In genomic region chr3:119206611-119207511, GRCh38 we compare ENCODE assay signal across 13 cellular contexts. TPM values are rescaled to one million over a fixed set of nuclear protein-coding genes. Genes with fewer than 3 reads are reported as not detected.
A peak's percentile ranks its signal among the peaks of the same experiment; 100 is the strongest.
DNase-seq lines count a peak whose midpoint lies in the region; ATAC-seq, FAIRE-seq and TF ChIP-seq lines count a peak whose summit lies in the region.
"Had no signal": no experiment of that assay in that cellular context is flagged by ENCODE, and none has a peak within 500 bp of the region (broad histone marks: within the 10 kb centered on the region; RNA-seq: fewer than 3 reads in every experiment).

No MANE protein-coding gene starts in this region.

- H3K4ac ChIP-seq in IMR-90 (ENCODE audit: low read depth, low read length), result peak overlapping the region; percentile 29

- H2BK120ac ChIP-seq in IMR-90 (ENCODE audit: low read depth, low read length), result peak overlapping the region; percentile 42

- no peak overlapping the region for H3K56ac ChIP-seq in IMR-90 (ENCODE audit: extremely low read depth, insufficient read depth, low read length)

- H2AFZ ChIP-seq in IMR-90 (replicated peaks; ENCODE audit: low read length, poor library complexity) (no peak overlapping the region), GM12878 (ENCODE audit: control insufficient read depth, low read depth, low read length) (no peak overlapping the region), HepG2 (ENCODE audit: low read length) (no peak overlapping the region)

- H3K4me3 ChIP-seq in IMR-90 (ENCODE audit: insufficient read depth, low read depth, low read length), result no peak overlapping the region
- no peak overlapping the region for H3K4me3 ChIP-seq in GM12878
- H3K4me3 ChIP-seq in HepG2 (replicated peaks in 1 of 3; ENCODE audit: insufficient read depth in 1 of 3, low read depth in 2 of 3, low read length in 3 of 3), result no peak overlapping the region
- no peak overlapping the region for H3K4me3 ChIP-seq in tibial nerve

- peak overlapping the region; percentile 57; the same call in 1 of the 2 replicates for H2BK20ac ChIP-seq in IMR-90 (ENCODE audit: low read depth, low read length)

- TF ChIP-seq CTCF in IMR-90 (conservative IDR thresholded peaks at IDR 0.05; ENCODE audit: low read depth, low read length) (no peak; the same call in 1 of the 2 replicates), GM12878 (IDR thresholded peaks at IDR 0.05 in 2 of 3, conservative IDR thresholded peaks at IDR 0.05 in 1 of 3; ENCODE audit: control insufficient read depth in 2 of 3, extremely low read depth in 1 of 3, insufficient read depth in 1 of 3, low read depth in 3 of 3, low read length in 3 of 3) (no peak), HepG2 (CRISPR knock-in tag; IDR thresholded peaks at IDR 0.05) (no peak), tibial nerve (IDR thresholded peaks at IDR 0.05) (no peak)

- FAIRE-seq in GM12878 (lab: Jason Lieb, UNC) (no peak), HepG2 (lab: Jason Lieb, UNC) (no peak)
- FAIRE-seq: H54 had no signal

- peak overlapping the region in 1 of 2 experiments; percentile 19; a peak in 2 of 4 replicates for H4K8ac ChIP-seq in IMR-90 (ENCODE audit: low read depth in 2 of 2, low read length in 2 of 2)

- H2AK5ac ChIP-seq in IMR-90 (ENCODE audit: low read depth, low read length), result 0 out of 2 replicates have a peak overlapping the region, but pooled peaks have one; percentile 20

- no CpG with 5 or more reads among the region's 4 CpGs for WGBS in IMR-90 (ENCODE audit: extremely low coverage in 2 of 2, insufficient read length in 1 of 2), 2 experiments
- WGBS in GM12878 (ENCODE audit: insufficient coverage, insufficient replicate concordance, low lambda C conversion rate, missing lambda C conversion rate), result 97% methylated on average over 4 of the region's 4 CpGs
- WGBS in HepG2 (ENCODE audit: low lambda C conversion rate), result 90% methylated on average over 4 of the region's 4 CpGs
- WGBS in tibial nerve, 2 donors, result 75 to 81% methylated on average over 4 of the region's 4 CpGs

- no TSS peak for BruUV-seq in IMR-90 (replicated peaks; lab: Mats Ljungman, UMichigan)
- BruUV-seq in GM12878 (replicated peaks; lab: Mats Ljungman, UMichigan), result no TSS peak
- BruUV-seq in HepG2 (replicated peaks; lab: Mats Ljungman, UMichigan), result no TSS peak

- peak overlapping the region; percentile 67 for H2BK5ac ChIP-seq in IMR-90 (ENCODE audit: low read depth, low read length, poor library complexity, severe bottlenecking)

- H3K9ac ChIP-seq in IMR-90 (ENCODE audit: low read depth, low read length) (no peak overlapping the region), GM12878 (ENCODE audit: control insufficient read depth, insufficient read depth, low read length) (no peak overlapping the region), HepG2 (ENCODE audit: insufficient read depth, low read depth, low read length) (no peak overlapping the region)

- H3K79me2 ChIP-seq in GM12878 (ENCODE audit: control insufficient read depth, insufficient read depth, low read length) (no peaks in the 10 kb centered on the region), HepG2 (ENCODE audit: insufficient read depth, low read length) (no peaks in the 10 kb centered on the region)

- intact Hi-C loops in IMR-90 (cut with micrococcal nuclease) (loop anchor here (2.0 kb wide), 1 partner anchor 62 kb away; no protein-coding TSS in a partner anchor), GM12878 (cut with micrococcal nuclease; ENCODE audit: unreplicated experiment) (no loop called here), HepG2 (cut with micrococcal nuclease; ENCODE audit: unreplicated experiment) (no loop called here)

- H3K4me2 ChIP-seq in IMR-90 (ENCODE audit: low read depth, low read length) (no peak overlapping the region), GM12878 (ENCODE audit: control insufficient read depth, insufficient read depth) (no peak overlapping the region), HepG2 (ENCODE audit: low read depth, low read length) (no peak overlapping the region)

- H3K27ac ChIP-seq in IMR-90 (ENCODE audit: insufficient read depth, low read length) (no peak overlapping the region), GM12878 (ENCODE audit: control insufficient read depth, insufficient read depth) (no peak overlapping the region), HepG2 (ENCODE audit: extremely low read length, insufficient read depth, low read length) (no peak overlapping the region), tibial nerve (peak overlapping the region in 1 of 4 donors; percentile 26)

- no peak overlapping the region for H3K14ac ChIP-seq in IMR-90 (replicated peaks; ENCODE audit: low read depth, low read length)

- H3K18ac ChIP-seq in IMR-90 (ENCODE audit: low read depth, low read length), result peak overlapping the region; percentile 15

- DNase-seq in DMS 273 treated with DMSO at 0.1 percent for 48 hours (lab: John Stamatoyannopoulos, UW), result peak; percentile 65
- no peak for DNase-seq in IMR-90
- no peak for DNase-seq in GM12878 (ENCODE audit: low read depth, low spot score)
- no peak for DNase-seq in HepG2 (ENCODE audit: low spot score)
- no peak for DNase-seq in tibial nerve (ENCODE audit: low spot score in 2 of 2)
- no peak for DNase-seq in amniotic stem cell (lab: John Stamatoyannopoulos, UW)
- DNase-seq: NCI-H345 had no signal

- H4K20me1 ChIP-seq in IMR-90 (ENCODE audit: insufficient read depth, low read length) (no peaks in the 10 kb centered on the region), GM12878 (ENCODE audit: control insufficient read depth, insufficient read depth) (no peaks in the 10 kb centered on the region), HepG2 (ENCODE audit: insufficient read depth, low read length) (no peaks in the 10 kb centered on the region)

- in situ Hi-C loops in IMR-90 (cut with MboI; ENCODE audit: low sequenced_read_pairs) (no loop called here), GM12878 (cut with MboI) (no loop called here), HepG2 (cut with HindIII; ENCODE audit: extremely low pct_ligation_motif_present, low pct_unique_long_range_greater_than_20kb) (no loop called here)

- TF ChIP-seq EP300 in GM12878 (IDR thresholded peaks at IDR 0.05; ENCODE audit: borderline replicate concordance in 1 of 2, control insufficient read depth in 1 of 2, low read depth in 2 of 2, low read length in 2 of 2), result no peak
- TF ChIP-seq EP300 in HepG2 (IDR thresholded peaks at IDR 0.05; ENCODE audit: low read depth in 2 of 2, low read length in 2 of 2), result no peak
- TF ChIP-seq EP300 in HepG2 (CRISPR knock-in tag; IDR thresholded peaks at IDR 0.05; ENCODE audit: borderline replicate concordance), result no peak
- TF ChIP-seq EP300 in tibial nerve (IDR thresholded peaks at IDR 0.05), result no peak

- H2BK15ac ChIP-seq in IMR-90 (ENCODE audit: low read depth, low read length), result no peak overlapping the region

- H3K36me3 ChIP-seq in IMR-90 (ENCODE audit: control insufficient read depth, insufficient read depth, low read length) (peaks cover 15% of the 10 kb centered on the region), GM12878 (ENCODE audit: control insufficient read depth in 2 of 2, insufficient read depth in 2 of 2, low read length in 1 of 2) (peaks cover 0 to 8% of the 10 kb centered on the region in 2 experiments; a peak in 2 of 4 replicates), HepG2 (replicated peaks in 1 of 2; ENCODE audit: control insufficient read depth in 1 of 2, insufficient read depth in 2 of 2, low read length in 2 of 2) (peaks cover 1 to 7% of the 10 kb centered on the region in 2 experiments; a peak in 3 of 5 replicates), tibial nerve (peaks cover 0 to 25% (median 2%) of the 10 kb centered on the region in 3 donors)

- H3K23ac ChIP-seq in IMR-90 (ENCODE audit: low read depth, low read length), result no peak overlapping the region

- H3K27me3 ChIP-seq in IMR-90 (ENCODE audit: control insufficient read depth, insufficient read depth, low read length), result no peaks in the 10 kb centered on the region
- no peaks in the 10 kb centered on the region for H3K27me3 ChIP-seq in GM12878 (replicated peaks in 1 of 2; ENCODE audit: control insufficient read depth in 2 of 2, insufficient read depth in 2 of 2, low read length in 1 of 2)
- no peaks in the 10 kb centered on the region for H3K27me3 ChIP-seq in HepG2 (ENCODE audit: control insufficient read depth in 1 of 2, insufficient read depth in 2 of 2, low read length in 2 of 2)
- H3K27me3 ChIP-seq in tibial nerve, result no peaks in the 10 kb centered on the region

- peak overlapping the region; percentile 13; the same call in 1 of the 2 replicates for H4K91ac ChIP-seq in IMR-90 (ENCODE audit: insufficient read depth, low read depth, low read length)

- POLR2A ChIA-PET in IMR-90 (lab: Charles Lee; ENCODE audit: unreplicated experiment), result no interaction called here
- POLR2A ChIA-PET in GM12878 (lab: Charles Lee), result no interaction called here
- POLR2A ChIA-PET in HepG2 (lab: Yijun Ruan, JAX), result no interaction called here

- H3K9me1 ChIP-seq in IMR-90 (ENCODE audit: insufficient read depth, low read length), result peaks cover 12% of the 10 kb centered on the region; the same call in 1 of the 2 replicates

- H3K9me3 ChIP-seq in IMR-90 (ENCODE audit: control insufficient read depth, insufficient read depth, low read length) (no peaks in the 10 kb centered on the region), GM12878 (replicated peaks; ENCODE audit: control insufficient read depth, insufficient read depth, low read length) (no peaks in the 10 kb centered on the region), HepG2 (ENCODE audit: low read length) (no peaks in the 10 kb centered on the region), tibial nerve (no peaks in the 10 kb centered on the region)

- no peak overlapping the region for H2AK9ac ChIP-seq in IMR-90 (replicated peaks; ENCODE audit: low read depth, low read length, poor library complexity)

- peak; percentile 62 for ATAC-seq in IMR-90 (ENCODE audit: low read depth)
- ATAC-seq in GM12878, result peak; percentile 54; the same call in 2 of the 3 replicates
- peak; percentile 64 for ATAC-seq in HepG2
- ATAC-seq in GM18505 (IDR thresholded peaks at IDR 0.05; ENCODE audit: unreplicated experiment), result no peak
- no peak for ATAC-seq in GM18873 (IDR thresholded peaks at IDR 0.05; ENCODE audit: low FRiP score, unreplicated experiment)

- SMC1A ChIA-PET in GM12878 (lab: Charles Lee; ENCODE audit: uncharacterized antibody, unreplicated experiment), result no interaction called here

- RAD21 ChIA-PET in GM12878 (lab: Charles Lee; ENCODE audit: unreplicated experiment), result no interaction called here

- CTCF ChIA-PET in IMR-90 (lab: Yijun Ruan, JAX), result no interaction called here
- CTCF ChIA-PET in GM12878 (lab: Yijun Ruan, JAX), result interaction anchor here (0.6 to 1.3 kb wide), 2 partner anchors 34 to 109 kb away, joined by 3 to 5 read pairs; partner anchors contain the start of gene B4GALT4
- CTCF ChIA-PET in HepG2 (lab: Yijun Ruan, JAX; ENCODE audit: low intra/inter-chr PET ratio, low total read pairs), result no interaction called here

- TF ChIP-seq RAD21 in IMR-90 (IDR thresholded peaks at IDR 0.05; ENCODE audit: low read length) (0 out of 2 replicates have a peak, but pooled peaks have one; percentile 8), GM12878 (IDR thresholded peaks at IDR 0.05; ENCODE audit: insufficient read depth, low read depth, low read length) (no peak), HepG2 (CRISPR knock-in tag; IDR thresholded peaks at IDR 0.05) (no peak)

- dilution Hi-C loops in IMR-90 (cut with HindIII; ENCODE audit: low sequenced_read_pairs, unreplicated experiment), result no loop called here

- no peaks in the 10 kb centered on the region for H3K79me1 ChIP-seq in IMR-90 (ENCODE audit: low read depth in 1 of 2, low read length in 2 of 2)

- TF ChIP-seq POLR2A in IMR-90 (IDR thresholded peaks at IDR 0.05; ENCODE audit: low read depth, low read length) (no peak), GM12878 (IDR thresholded peaks at IDR 0.05; ENCODE audit: low read depth, low read length) (no peak), HepG2 (IDR thresholded peaks at IDR 0.05; ENCODE audit: insufficient read depth in 1 of 2, low read depth in 2 of 2, low read length in 2 of 2) (no peak), GM18505 (IDR thresholded peaks at IDR 0.05; ENCODE audit: borderline replicate concordance, extremely low read depth, insufficient read depth, insufficient read length) (no peak), tibial nerve (IDR thresholded peaks at IDR 0.05) (no peak)

- peaks cover 17% of the 10 kb centered on the region for H3K4me1 ChIP-seq in IMR-90 (ENCODE audit: control insufficient read depth, insufficient read depth, low read length)
- H3K4me1 ChIP-seq in GM12878 (ENCODE audit: control insufficient read depth, insufficient read depth, low read length), result peaks cover 13% of the 10 kb centered on the region; the same call in 1 of the 2 replicates
- peaks cover 36% of the 10 kb centered on the region for H3K4me1 ChIP-seq in HepG2 (ENCODE audit: insufficient read depth, low read length)
- peaks cover 0 to 13% (median 0%) of the 10 kb centered on the region in 4 donors for H3K4me1 ChIP-seq in tibial nerve

- peak overlapping the region; percentile 60; the same call in 1 of the 2 replicates for H4K5ac ChIP-seq in IMR-90 (ENCODE audit: low read depth, low read length)

RNA-seq across cellular contexts. Expression of gene UPK1B, which starts 33.5 kb away (rescaled TPM):
- total RNA-seq in IMR-90 (2012; rRNA removed), result 0.28 and 0.36 TPM in 2 replicates
- 0.40 and 0.55 TPM in 2 replicates for polyA plus RNA-seq in IMR-90 (2012; rRNA removed)
- polyA plus RNA-seq in IMR-90 (2012; cell fraction: cytosol; rRNA removed), result 0.18 and 0.19 TPM in 2 replicates
- polyA plus RNA-seq in IMR-90 (2012; cell fraction: nucleus; rRNA removed; ENCODE audit: low replicate concordance), result 0.02 and 0.05 TPM in 2 replicates
- total RNA-seq in GM12878 (2013; cell fraction: nucleolus; rRNA removed), result not detected in 2 replicates
- total RNA-seq in GM12878 (2014; rRNA removed), result not detected in 2 replicates
- not detected in 2 replicates for total RNA-seq in GM12878 (2014; rRNA removed; fragmentation: Illumina TruSeq; extraction: Trizol)
- total RNA-seq in GM12878 (2021), result not detected in 2 replicates
- not detected for polyA plus RNA-seq in GM12878 (2011; ENCODE audit: low read depth)
- polyA plus RNA-seq in GM12878 (2011; rRNA removed), result not detected in 2 replicates
- polyA plus RNA-seq in GM12878 (2011; cell fraction: cytosol; rRNA removed), result not detected in 2 replicates
- polyA plus RNA-seq in GM12878 (2011; cell fraction: nucleus; rRNA removed), result not detected in 2 replicates
- not detected in 2 replicates for polyA plus RNA-seq in GM12878 (2012)
- not detected in 2 replicates for polyA plus RNA-seq in GM12878 (2014; fragmentation: Illumina TruSeq; extraction: Trizol)
- polyA plus RNA-seq in GM12878 (2014; fragmentation: Nextera tagmentation; extraction: Ambion mirVana), result not detected
- not detected in 2 replicates for polyA plus RNA-seq in GM12878 (2014; rRNA removed)
- not detected for polyA plus RNA-seq in GM12878 (2016; fragmentation: Nextera tagmentation; extraction: Ambion mirVana)
- polyA minus RNA-seq in GM12878 (2011; rRNA and poly(A)+ RNA removed), result not detected in 2 replicates
- not detected in 2 replicates for polyA minus RNA-seq in GM12878 (2011; cell fraction: cytosol; rRNA and poly(A)+ RNA removed)
- polyA minus RNA-seq in GM12878 (2011; cell fraction: nucleus; rRNA and poly(A)+ RNA removed), result not detected in 2 replicates
- not detected in 2 replicates for total RNA-seq in HepG2 (2016; rRNA removed; fragmentation: Illumina TruSeq; extraction: Trizol)
- total RNA-seq in HepG2 (2016; cell fraction: cytosol; rRNA removed; fragmentation: Illumina TruSeq; extraction: Trizol; ENCODE audit: low read depth), result not detected in 2 replicates
- total RNA-seq in HepG2 (2016; cell fraction: insoluble cytoplasmic fraction; rRNA removed; fragmentation: Illumina TruSeq; extraction: Trizol), result not detected in 2 replicates
- total RNA-seq in HepG2 (2016; cell fraction: membrane; rRNA removed; fragmentation: Illumina TruSeq; extraction: Trizol), result not detected in 2 replicates
- total RNA-seq in HepG2 (2016; cell fraction: nucleus; rRNA removed; fragmentation: Illumina TruSeq; extraction: Trizol), result not detected in 2 replicates
- not detected in 2 replicates for polyA plus RNA-seq in HepG2 (2011; rRNA removed)
- polyA plus RNA-seq in HepG2 (2011; cell fraction: cytosol; rRNA removed), result not detected in 2 replicates
- not detected in 2 replicates for polyA plus RNA-seq in HepG2 (2011; cell fraction: nucleus; rRNA removed)
- polyA plus RNA-seq in HepG2 (2012), result not detected in 2 replicates
- polyA plus RNA-seq in HepG2 (2016; cell fraction: cytosol; fragmentation: Illumina TruSeq; extraction: Trizol; ENCODE audit: low read depth), result not detected in 2 replicates
- polyA plus RNA-seq in HepG2 (2016; cell fraction: insoluble cytoplasmic fraction; fragmentation: Illumina TruSeq; extraction: Trizol; ENCODE audit: low read depth), result not detected in 2 replicates
- not detected in 2 replicates for polyA plus RNA-seq in HepG2 (2016; cell fraction: membrane; fragmentation: Illumina TruSeq; extraction: Trizol; ENCODE audit: low read depth)
- polyA plus RNA-seq in HepG2 (2016; cell fraction: nucleus; fragmentation: Illumina TruSeq; extraction: Trizol; ENCODE audit: insufficient read depth, low read depth), result not detected in 2 replicates
- polyA minus RNA-seq in HepG2 (2011; rRNA and poly(A)+ RNA removed; ENCODE audit: low replicate concordance), result not detected in 2 replicates
- not detected in 2 replicates for polyA minus RNA-seq in HepG2 (2011; cell fraction: cytosol; rRNA and poly(A)+ RNA removed)
- not detected in 2 replicates for polyA minus RNA-seq in HepG2 (2011; cell fraction: nucleus; rRNA and poly(A)+ RNA removed)
- total RNA-seq in tibial nerve, result not detected
- total RNA-seq: activated T-helper 1 cell treated with anti-CD3 and anti-CD28 coated beads, Interleukin-12 subunit alpha, Interleukin-12 subunit beta, Interleukin-2, Interleukin-4 antibody, amounts not matched to agents 30 ng/mL and 10 ng/mL and 1 ng/mL, durations not matched to agents 14 hours and 24 hours and 36 hours; HT-29; neural crest cell had no signal

RNA-seq across cellular contexts. Expression of gene B4GALT4, which starts 33.8 kb away (rescaled TPM):
- total RNA-seq in IMR-90 (2012; rRNA removed) (30.3 and 30.6 TPM in 2 replicates), GM12878 (2014; rRNA removed) (10.8 and 11.9 TPM in 2 replicates), GM12878 (2014; rRNA removed; fragmentation: Illumina TruSeq; extraction: Trizol) (10.6 and 11.7 TPM in 2 replicates), GM12878 (2021) (12.4 and 13.0 TPM in 2 replicates), HepG2 (2016; rRNA removed; fragmentation: Illumina TruSeq; extraction: Trizol) (23.8 and 29.0 TPM in 2 replicates), tibial nerve (10 to 100 TPM; 16.2 to 27.3 (median 21.2) TPM)
- polyA plus RNA-seq in IMR-90 (2012; rRNA removed) (23.0 and 27.0 TPM in 2 replicates), GM12878 (2011; rRNA removed) (16.6 and 18.7 TPM in 2 replicates), GM12878 (2014; fragmentation: Illumina TruSeq; extraction: Trizol) (8.8 and 12.9 TPM in 2 replicates), GM12878 (2014; fragmentation: Nextera tagmentation; extraction: Ambion mirVana) (10 to 100 TPM; 13.8 to 15.4 TPM), GM12878 (2014; rRNA removed) (9.0 and 11.7 TPM in 2 replicates), GM12878 (2016; fragmentation: Nextera tagmentation; extraction: Ambion mirVana) (10 to 100 TPM; 15.6 to 16.7 TPM), HepG2 (2011; rRNA removed) (15.1 and 16.9 TPM in 2 replicates)
- 7.5 and 10.5 TPM in 2 replicates for polyA plus RNA-seq in IMR-90 (2012; cell fraction: cytosol; rRNA removed)
- polyA plus RNA-seq in IMR-90 (2012; cell fraction: nucleus; rRNA removed; ENCODE audit: low replicate concordance), result 5.1 and 22.2 TPM in 2 replicates
- total RNA-seq in GM12878 (2013; cell fraction: nucleolus; rRNA removed), result 13.1 and 14.1 TPM in 2 replicates
- 11.0 TPM for polyA plus RNA-seq in GM12878 (2011; ENCODE audit: low read depth)
- polyA plus RNA-seq in GM12878 (2011; cell fraction: cytosol; rRNA removed), result 7.2 TPM in 2 replicates
- 8.5 and 9.3 TPM in 2 replicates for polyA plus RNA-seq in GM12878 (2011; cell fraction: nucleus; rRNA removed)
- 12.1 and 12.9 TPM in 2 replicates for polyA plus RNA-seq in GM12878 (2012)
- 9.0 and 10.0 TPM in 2 replicates for polyA minus RNA-seq in GM12878 (2011; rRNA and poly(A)+ RNA removed)
- polyA minus RNA-seq in GM12878 (2011; cell fraction: cytosol; rRNA and poly(A)+ RNA removed), result 3.6 and 4.1 TPM in 2 replicates
- 5.3 and 6.8 TPM in 2 replicates for polyA minus RNA-seq in GM12878 (2011; cell fraction: nucleus; rRNA and poly(A)+ RNA removed)
- 11.4 and 13.3 TPM in 2 replicates for total RNA-seq in HepG2 (2016; cell fraction: cytosol; rRNA removed; fragmentation: Illumina TruSeq; extraction: Trizol; ENCODE audit: low read depth)
- 25.1 and 29.6 TPM in 2 replicates for total RNA-seq in HepG2 (2016; cell fraction: insoluble cytoplasmic fraction; rRNA removed; fragmentation: Illumina TruSeq; extraction: Trizol)
- total RNA-seq in HepG2 (2016; cell fraction: membrane; rRNA removed; fragmentation: Illumina TruSeq; extraction: Trizol), result 21.4 and 30.8 TPM in 2 replicates
- 21.6 and 24.4 TPM in 2 replicates for total RNA-seq in HepG2 (2016; cell fraction: nucleus; rRNA removed; fragmentation: Illumina TruSeq; extraction: Trizol)
- 10.2 and 12.6 TPM in 2 replicates for polyA plus RNA-seq in HepG2 (2011; cell fraction: cytosol; rRNA removed)
- 7.1 and 9.0 TPM in 2 replicates for polyA plus RNA-seq in HepG2 (2011; cell fraction: nucleus; rRNA removed)
- polyA plus RNA-seq in HepG2 (2012), result 22.2 and 27.7 TPM in 2 replicates
- polyA plus RNA-seq in HepG2 (2016; cell fraction: cytosol; fragmentation: Illumina TruSeq; extraction: Trizol; ENCODE audit: low read depth), result 10.6 and 14.6 TPM in 2 replicates
- polyA plus RNA-seq in HepG2 (2016; cell fraction: insoluble cytoplasmic fraction; fragmentation: Illumina TruSeq; extraction: Trizol; ENCODE audit: low read depth), result 21.5 and 23.8 TPM in 2 replicates
- polyA plus RNA-seq in HepG2 (2016; cell fraction: membrane; fragmentation: Illumina TruSeq; extraction: Trizol; ENCODE audit: low read depth), result 17.0 and 23.1 TPM in 2 replicates
- polyA plus RNA-seq in HepG2 (2016; cell fraction: nucleus; fragmentation: Illumina TruSeq; extraction: Trizol; ENCODE audit: insufficient read depth, low read depth), result 29.4 and 32.1 TPM in 2 replicates
- polyA minus RNA-seq in HepG2 (2011; rRNA and poly(A)+ RNA removed; ENCODE audit: low replicate concordance), result 6.9 and 18.7 TPM in 2 replicates
- 11.5 and 13.3 TPM in 2 replicates for polyA minus RNA-seq in HepG2 (2011; cell fraction: cytosol; rRNA and poly(A)+ RNA removed)
- polyA minus RNA-seq in HepG2 (2011; cell fraction: nucleus; rRNA and poly(A)+ RNA removed), result 18.5 and 22.9 TPM in 2 replicates

Comparison
In these comparisons a context has a peak if more than half of its experiments do, and no peak if none do; other contexts are left out.
1. ATAC-seq: peak in IMR-90 (single experiment), GM12878 (single experiment) and HepG2 (single experiment); none in GM18505 (single experiment) and GM18873 (single experiment).